ENCODE assay signal across 18 cellular contexts in genomic region chr19:38844093-38844686, GRCh38. TPM values are rescaled to one million over a fixed set of nuclear protein-coding genes. Genes with fewer than 3 reads are reported as not detected.
DNase-seq lines count a peak whose midpoint lies in the region; ATAC-seq, FAIRE-seq and TF ChIP-seq lines count a peak whose summit lies in the region.
"Had no signal": no experiment of that assay in that cellular context is flagged by ENCODE, and none has a peak within 500 bp of the region (broad histone marks: within the 10 kb centered on the region; RNA-seq: fewer than 3 reads in every experiment).

No MANE protein-coding gene starts in this region.

- H4K20me1 ChIP-seq in mammary epithelial cell (ENCODE audit: insufficient read depth, low read length) (peaks cover 5% of the 10 kb centered on the region), HepG2 (ENCODE audit: insufficient read depth, low read length) (peaks cover 64% of the 10 kb centered on the region)

- H3K4me1 ChIP-seq in breast epithelium (peaks cover 0 to 16% of the 10 kb centered on the region in 2 donors), mammary epithelial cell (ENCODE audit: insufficient read depth, low read length) (peaks cover 30% of the 10 kb centered on the region), HepG2 (ENCODE audit: insufficient read depth, low read length) (peaks cover 98% of the 10 kb centered on the region)

- POLR2A ChIA-PET in HepG2 (lab: Yijun Ruan, JAX): interaction anchor here (1.9 kb wide), 1 partner anchor 12 kb away, joined by 8 read pairs; the partner anchor contains the start of gene ECH1

- H3K9me3 ChIP-seq in breast epithelium: no peaks in the 10 kb centered on the region
- no peaks in the 10 kb centered on the region for H3K9me3 ChIP-seq in mammary epithelial cell (replicated peaks; ENCODE audit: insufficient read depth, low read length)
- no peaks in the 10 kb centered on the region for H3K9me3 ChIP-seq in HepG2 (ENCODE audit: low read length)
- H3K9me3 ChIP-seq: tibial nerve had no signal

- BruUV-seq in mammary epithelial cell (replicated peaks; lab: Mats Ljungman, UMichigan) (no TSS peak), HepG2 (replicated peaks; lab: Mats Ljungman, UMichigan) (TSS peak; percentile 0)

- no peak overlapping the region for H3K4me3 Mint-ChIP-seq in type B pancreatic cell

- peaks cover 11% of the 10 kb centered on the region for H3K4me1 Mint-ChIP-seq in type B pancreatic cell (ENCODE audit: unreplicated experiment)

- TF ChIP-seq POLR2A in breast epithelium (IDR thresholded peaks at IDR 0.05) (no peak), HepG2 (IDR thresholded peaks at IDR 0.05; ENCODE audit: insufficient read depth in 1 of 2, low read depth in 2 of 2, low read length in 2 of 2) (no peak)

- H3K4me3 ChIP-seq in breast epithelium (no peak overlapping the region), mammary epithelial cell (replicated peaks in 1 of 3; ENCODE audit: insufficient read depth in 1 of 3, low read depth in 2 of 3, low read length in 3 of 3) (no peak overlapping the region), HepG2 (replicated peaks in 1 of 3; ENCODE audit: insufficient read depth in 1 of 3, low read depth in 2 of 3, low read length in 3 of 3) (no peak overlapping the region)
- H3K4me3 ChIP-seq: tibial nerve had no signal

- H3K9ac ChIP-seq in mammary epithelial cell (ENCODE audit: insufficient read depth, low read length): no peak overlapping the region
- H3K9ac ChIP-seq in HepG2 (ENCODE audit: insufficient read depth, low read depth, low read length): no peak overlapping the region

- in situ Hi-C loops in mammary epithelial cell (cut with MboI; ENCODE audit: low sequenced_read_pairs in 2 of 2) (loop anchor here (10.0 to 25.0 kb wide), 2 partner anchors 107 to 199 kb away; partner anchors contain the start of genes ACTN4 (in 1 of the 2) and CAPN12 (in 1 of the 2)), HepG2 (cut with HindIII; ENCODE audit: extremely low pct_ligation_motif_present, low pct_unique_long_range_greater_than_20kb) (no loop called here)

- FAIRE-seq in HepG2 (lab: Jason Lieb, UNC): no peak
- FAIRE-seq: GM18507 had no signal

- H2AFZ ChIP-seq in mammary epithelial cell (ENCODE audit: low read depth, low read length) (no peak overlapping the region), HepG2 (ENCODE audit: low read length) (no peak overlapping the region)

- intact Hi-C loops in breast epithelium (cut with DNase I; ENCODE audit: low total_unique reads): no loop called here
- intact Hi-C loops in mammary epithelial cell (cut with micrococcal nuclease): no loop called here
- intact Hi-C loops in HepG2 (cut with micrococcal nuclease; ENCODE audit: unreplicated experiment): no loop called here

- no peaks in the 10 kb centered on the region for H3K9me3 Mint-ChIP-seq in type B pancreatic cell

- H3K27me3 ChIP-seq in breast epithelium (no peaks in the 10 kb centered on the region), mammary epithelial cell (ENCODE audit: insufficient read depth, low read length) (no peaks in the 10 kb centered on the region), HepG2 (ENCODE audit: control insufficient read depth in 1 of 2, insufficient read depth in 2 of 2, low read length in 2 of 2) (no peaks in the 10 kb centered on the region)
- H3K27me3 ChIP-seq: tibial nerve had no signal

- no peaks in the 10 kb centered on the region for H3K27me3 Mint-ChIP-seq in type B pancreatic cell

- ATAC-seq in HepG2 (no peak), HG02884 (IDR thresholded peaks at IDR 0.05; ENCODE audit: unreplicated experiment) (no peak)

- H3K36me3 ChIP-seq in breast epithelium (peaks cover 29% of the 10 kb centered on the region), mammary epithelial cell (ENCODE audit: insufficient read depth, low read length) (peaks cover 62% of the 10 kb centered on the region), HepG2 (replicated peaks in 1 of 2; ENCODE audit: control insufficient read depth in 1 of 2, insufficient read depth in 2 of 2, low read length in 2 of 2) (peaks cover 47 to 86% of the 10 kb centered on the region in 2 experiments)

- H3K4me2 ChIP-seq in mammary epithelial cell (ENCODE audit: insufficient read depth, low read depth, low read length): no peak overlapping the region
- H3K4me2 ChIP-seq in HepG2 (ENCODE audit: low read depth, low read length): no peak overlapping the region

- H3K79me2 ChIP-seq in mammary epithelial cell (ENCODE audit: insufficient read depth, low read length) (peaks cover 90% of the 10 kb centered on the region), HepG2 (ENCODE audit: insufficient read depth, low read length) (peaks cover 68% of the 10 kb centered on the region)

- H3K36me3 Mint-ChIP-seq in type B pancreatic cell: peaks cover 65% of the 10 kb centered on the region

- TF ChIP-seq EP300 in HepG2 (IDR thresholded peaks at IDR 0.05; ENCODE audit: low read depth in 2 of 2, low read length in 2 of 2) (no peak), HepG2 (CRISPR knock-in tag; IDR thresholded peaks at IDR 0.05; ENCODE audit: borderline replicate concordance) (no peak)

- TF ChIP-seq CTCF in breast epithelium (IDR thresholded peaks at IDR 0.05) (no peak), mammary epithelial cell (conservative IDR thresholded peaks at IDR 0.05 in 1 of 2, IDR thresholded peaks at IDR 0.05 in 1 of 2; ENCODE audit: extremely low read depth in 1 of 2, insufficient read depth in 1 of 2, low read depth in 1 of 2, low read length in 2 of 2) (no peak), VCaP (conservative IDR thresholded peaks at IDR 0.05) (no peak), HepG2 (CRISPR knock-in tag; IDR thresholded peaks at IDR 0.05) (no peak), type B pancreatic cell (conservative IDR thresholded peaks at IDR 0.05) (no peak)

- DNase-seq in breast epithelium (ENCODE audit: low spot score in 2 of 2): no peak
- DNase-seq in mammary epithelial cell: no peak
- no peak for DNase-seq in HepG2 (ENCODE audit: low spot score)
- DNase-seq in type B pancreatic cell (ENCODE audit: extremely low spot score, unreplicated experiment): no peak
- no peak for DNase-seq in NCI-H69 (lab: John Stamatoyannopoulos, UW)
- DNase-seq in GM19240 (ENCODE audit: insufficient read length, low spot score): no peak
- DNase-seq: activated CD8-positive, alpha-beta memory T cell treated with anti-CD3 and anti-CD28 coated beads, Interleukin-2, amount 50 U/mL, for 4 hours; AML-193; HCEC 1CT; NCI-H187; NCI-H774; T1000 had no signal

- H3K27ac ChIP-seq in breast epithelium (peak overlapping the region; percentile 21 to 36), mammary epithelial cell (ENCODE audit: insufficient read depth, low read depth, low read length) (no peak overlapping the region), VCaP (peak overlapping the region; percentile 100), HepG2 (ENCODE audit: extremely low read length, insufficient read depth, low read length) (no peak overlapping the region)

- CTCF ChIA-PET in mammary epithelial cell (lab: Charles Lee; ENCODE audit: low non-redundant PET): no interaction called here
- CTCF ChIA-PET in HepG2 (lab: Yijun Ruan, JAX; ENCODE audit: low intra/inter-chr PET ratio, low total read pairs): no interaction called here

- no peak for TF ChIP-seq RAD21 in HepG2 (CRISPR knock-in tag; IDR thresholded peaks at IDR 0.05)

- dilution Hi-C loops in mammary epithelial cell (cut with HindIII; ENCODE audit: low sequenced_read_pairs): no loop called here

- WGBS in mammary epithelial cell (ENCODE audit: low coverage, missing lambda C conversion rate): 91% methylated on average over 9 of the region's 11 CpGs
- 95% methylated on average over 11 of the region's 11 CpGs for WGBS in HepG2 (ENCODE audit: low lambda C conversion rate)

- H3K27ac Mint-ChIP-seq in type B pancreatic cell: peak overlapping the region; percentile 55

RNA-seq across cellular contexts. Expression of gene HNRNPL, which starts 5.6 kb away (rescaled TPM):
- total RNA-seq in breast epithelium (100 to 1,000 TPM; 164 to 193 (median 168) TPM), mammary epithelial cell (100 to 1,000 TPM; 200 to 391 TPM), HepG2 (2016; rRNA removed; fragmentation: Illumina TruSeq; extraction: Trizol) (270 and 278 TPM in 2 replicates), type B pancreatic cell (ENCODE audit: low replicate concordance) (338 and 451 TPM in 2 replicates)
- polyA plus RNA-seq in mammary epithelial cell (242 TPM), HepG2 (2011; rRNA removed) (148 and 156 TPM in 2 replicates)
- 784 TPM for polyA minus RNA-seq in mammary epithelial cell
- total RNA-seq in HepG2 (2016; cell fraction: cytosol; rRNA removed; fragmentation: Illumina TruSeq; extraction: Trizol; ENCODE audit: low read depth): 44.9 and 50.3 TPM in 2 replicates
- 247 and 303 TPM in 2 replicates for total RNA-seq in HepG2 (2016; cell fraction: insoluble cytoplasmic fraction; rRNA removed; fragmentation: Illumina TruSeq; extraction: Trizol)
- 97.2 and 106 TPM in 2 replicates for total RNA-seq in HepG2 (2016; cell fraction: membrane; rRNA removed; fragmentation: Illumina TruSeq; extraction: Trizol)
- total RNA-seq in HepG2 (2016; cell fraction: nucleus; rRNA removed; fragmentation: Illumina TruSeq; extraction: Trizol): 191 and 201 TPM in 2 replicates
- 89.9 and 92.3 TPM in 2 replicates for polyA plus RNA-seq in HepG2 (2011; cell fraction: cytosol; rRNA removed)
- 184 and 197 TPM in 2 replicates for polyA plus RNA-seq in HepG2 (2011; cell fraction: nucleus; rRNA removed)
- 166 and 314 TPM in 2 replicates for polyA plus RNA-seq in HepG2 (2012)
- polyA plus RNA-seq in HepG2 (2016; cell fraction: cytosol; fragmentation: Illumina TruSeq; extraction: Trizol; ENCODE audit: low read depth): 36.1 and 37.5 TPM in 2 replicates
- 257 and 357 TPM in 2 replicates for polyA plus RNA-seq in HepG2 (2016; cell fraction: insoluble cytoplasmic fraction; fragmentation: Illumina TruSeq; extraction: Trizol; ENCODE audit: low read depth)
- 76.7 and 82.5 TPM in 2 replicates for polyA plus RNA-seq in HepG2 (2016; cell fraction: membrane; fragmentation: Illumina TruSeq; extraction: Trizol; ENCODE audit: low read depth)
- polyA plus RNA-seq in HepG2 (2016; cell fraction: nucleus; fragmentation: Illumina TruSeq; extraction: Trizol; ENCODE audit: insufficient read depth, low read depth): 372 and 405 TPM in 2 replicates
- 218 and 315 TPM in 2 replicates for polyA minus RNA-seq in HepG2 (2011; rRNA and poly(A)+ RNA removed; ENCODE audit: low replicate concordance)
- 121 and 131 TPM in 2 replicates for polyA minus RNA-seq in HepG2 (2011; cell fraction: cytosol; rRNA and poly(A)+ RNA removed)
- 131 and 151 TPM in 2 replicates for polyA minus RNA-seq in HepG2 (2011; cell fraction: nucleus; rRNA and poly(A)+ RNA removed)

RNA-seq across cellular contexts. Expression of gene ECH1, which starts 12.6 kb away (rescaled TPM):
- total RNA-seq in breast epithelium (100 to 1,000 TPM in 1 of 3 donors, 10 to 100 TPM in 2; 85.8 to 113 (median 93.8) TPM), mammary epithelial cell (10 to 100 TPM; 66.0 to 75.9 TPM), HepG2 (2016; rRNA removed; fragmentation: Illumina TruSeq; extraction: Trizol) (45.4 and 54.8 TPM in 2 replicates), type B pancreatic cell (ENCODE audit: low replicate concordance) (134 and 142 TPM in 2 replicates)
- polyA plus RNA-seq in mammary epithelial cell (74.5 TPM), HepG2 (2011; rRNA removed) (198 and 277 TPM in 2 replicates)
- 85.9 TPM for polyA minus RNA-seq in mammary epithelial cell
- total RNA-seq in HepG2 (2016; cell fraction: cytosol; rRNA removed; fragmentation: Illumina TruSeq; extraction: Trizol; ENCODE audit: low read depth): 17.9 and 23.1 TPM in 2 replicates
- 41.2 and 57.4 TPM in 2 replicates for total RNA-seq in HepG2 (2016; cell fraction: insoluble cytoplasmic fraction; rRNA removed; fragmentation: Illumina TruSeq; extraction: Trizol)
- total RNA-seq in HepG2 (2016; cell fraction: membrane; rRNA removed; fragmentation: Illumina TruSeq; extraction: Trizol): 15.1 and 19.6 TPM in 2 replicates
- 31.4 and 37.2 TPM in 2 replicates for total RNA-seq in HepG2 (2016; cell fraction: nucleus; rRNA removed; fragmentation: Illumina TruSeq; extraction: Trizol)
- polyA plus RNA-seq in HepG2 (2011; cell fraction: cytosol; rRNA removed): 180 and 200 TPM in 2 replicates
- polyA plus RNA-seq in HepG2 (2011; cell fraction: nucleus; rRNA removed): 123 and 139 TPM in 2 replicates
- 231 and 273 TPM in 2 replicates for polyA plus RNA-seq in HepG2 (2012)
- polyA plus RNA-seq in HepG2 (2016; cell fraction: cytosol; fragmentation: Illumina TruSeq; extraction: Trizol; ENCODE audit: low read depth): 49.8 and 49.9 TPM in 2 replicates
- 244 and 262 TPM in 2 replicates for polyA plus RNA-seq in HepG2 (2016; cell fraction: insoluble cytoplasmic fraction; fragmentation: Illumina TruSeq; extraction: Trizol; ENCODE audit: low read depth)
- polyA plus RNA-seq in HepG2 (2016; cell fraction: membrane; fragmentation: Illumina TruSeq; extraction: Trizol; ENCODE audit: low read depth): 43.5 and 46.5 TPM in 2 replicates
- polyA plus RNA-seq in HepG2 (2016; cell fraction: nucleus; fragmentation: Illumina TruSeq; extraction: Trizol; ENCODE audit: insufficient read depth, low read depth): 142 and 151 TPM in 2 replicates
- 119 and 143 TPM in 2 replicates for polyA minus RNA-seq in HepG2 (2011; rRNA and poly(A)+ RNA removed; ENCODE audit: low replicate concordance)
- polyA minus RNA-seq in HepG2 (2011; cell fraction: cytosol; rRNA and poly(A)+ RNA removed): 74.8 and 77.1 TPM in 2 replicates
- polyA minus RNA-seq in HepG2 (2011; cell fraction: nucleus; rRNA and poly(A)+ RNA removed): 30.3 and 39.7 TPM in 2 replicates

RNA-seq across cellular contexts. Expression of gene LGALS4, which starts 31.4 kb away (rescaled TPM):
- 10 to 100 TPM in 1 of 3 donors, under 1 TPM in 2; 0.80 to 16.4 (median 0.88) TPM for total RNA-seq in breast epithelium
- under 1 TPM in 1 of 2 donors, not detected in 1; 0.47 TPM for total RNA-seq in mammary epithelial cell
- 0.20 TPM for polyA plus RNA-seq in mammary epithelial cell
- polyA minus RNA-seq in mammary epithelial cell: not detected
- total RNA-seq in HepG2 (2016; rRNA removed; fragmentation: Illumina TruSeq; extraction: Trizol): 0.24 and 0.32 TPM in 2 replicates
- total RNA-seq in HepG2 (2016; cell fraction: cytosol; rRNA removed; fragmentation: Illumina TruSeq; extraction: Trizol; ENCODE audit: low read depth): not detected in 2 replicates
- 0.39 TPM in 1 of 2 replicates, not detected in the other for total RNA-seq in HepG2 (2016; cell fraction: insoluble cytoplasmic fraction; rRNA removed; fragmentation: Illumina TruSeq; extraction: Trizol)
- 0.31 TPM in 1 of 2 replicates, not detected in the other for total RNA-seq in HepG2 (2016; cell fraction: membrane; rRNA removed; fragmentation: Illumina TruSeq; extraction: Trizol)
- 0.28 and 0.41 TPM in 2 replicates for total RNA-seq in HepG2 (2016; cell fraction: nucleus; rRNA removed; fragmentation: Illumina TruSeq; extraction: Trizol)
- polyA plus RNA-seq in HepG2 (2011; rRNA removed): 0.48 and 0.71 TPM in 2 replicates
- 0.26 and 0.30 TPM in 2 replicates for polyA plus RNA-seq in HepG2 (2011; cell fraction: cytosol; rRNA removed)
- polyA plus RNA-seq in HepG2 (2011; cell fraction: nucleus; rRNA removed): 2.4 and 2.9 TPM in 2 replicates
- 0.59 and 0.87 TPM in 2 replicates for polyA plus RNA-seq in HepG2 (2012)
- 0.17 TPM in 1 of 2 replicates, not detected in the other for polyA plus RNA-seq in HepG2 (2016; cell fraction: cytosol; fragmentation: Illumina TruSeq; extraction: Trizol; ENCODE audit: low read depth)
- polyA plus RNA-seq in HepG2 (2016; cell fraction: insoluble cytoplasmic fraction; fragmentation: Illumina TruSeq; extraction: Trizol; ENCODE audit: low read depth): not detected in 2 replicates
- polyA plus RNA-seq in HepG2 (2016; cell fraction: membrane; fragmentation: Illumina TruSeq; extraction: Trizol; ENCODE audit: low read depth): 0.26 TPM in 1 of 2 replicates, not detected in the other
- polyA plus RNA-seq in HepG2 (2016; cell fraction: nucleus; fragmentation: Illumina TruSeq; extraction: Trizol; ENCODE audit: insufficient read depth, low read depth): 2.4 TPM in 1 of 2 replicates, not detected in the other
- polyA minus RNA-seq in HepG2 (2011; rRNA and poly(A)+ RNA removed; ENCODE audit: low replicate concordance): 0.42 and 0.68 TPM in 2 replicates
- not detected in 2 replicates for polyA minus RNA-seq in HepG2 (2011; cell fraction: cytosol; rRNA and poly(A)+ RNA removed)
- 0.90 and 3.0 TPM in 2 replicates for polyA minus RNA-seq in HepG2 (2011; cell fraction: nucleus; rRNA and poly(A)+ RNA removed)
- total RNA-seq in type B pancreatic cell (ENCODE audit: low replicate concordance): 33.4 and 104 TPM in 2 replicates
- total RNA-seq: G401, LHCN-M2 had no signal

RNA-seq across cellular contexts. Expression of gene RINL, which starts 33.9 kb away (rescaled TPM):
- total RNA-seq in breast epithelium: 10 to 100 TPM in 2 of 3 donors, 1 to 10 TPM in 1; 4.5 to 13.0 (median 12.8) TPM
- 1 to 10 TPM; 5.7 to 9.2 TPM for total RNA-seq in mammary epithelial cell
- 2.4 TPM for polyA plus RNA-seq in mammary epithelial cell
- polyA minus RNA-seq in mammary epithelial cell: 1.3 TPM
- total RNA-seq in HepG2 (2016; rRNA removed; fragmentation: Illumina TruSeq; extraction: Trizol): 10.3 and 11.4 TPM in 2 replicates
- 4.4 and 4.8 TPM in 2 replicates for total RNA-seq in HepG2 (2016; cell fraction: cytosol; rRNA removed; fragmentation: Illumina TruSeq; extraction: Trizol; ENCODE audit: low read depth)
- 11.9 and 12.4 TPM in 2 replicates for total RNA-seq in HepG2 (2016; cell fraction: insoluble cytoplasmic fraction; rRNA removed; fragmentation: Illumina TruSeq; extraction: Trizol)
- total RNA-seq in HepG2 (2016; cell fraction: membrane; rRNA removed; fragmentation: Illumina TruSeq; extraction: Trizol): 8.3 and 11.2 TPM in 2 replicates
- 5.0 and 8.7 TPM in 2 replicates for total RNA-seq in HepG2 (2016; cell fraction: nucleus; rRNA removed; fragmentation: Illumina TruSeq; extraction: Trizol)
- polyA plus RNA-seq in HepG2 (2011; rRNA removed): 18.0 and 18.5 TPM in 2 replicates
- polyA plus RNA-seq in HepG2 (2011; cell fraction: cytosol; rRNA removed): 13.8 and 14.5 TPM in 2 replicates
- polyA plus RNA-seq in HepG2 (2011; cell fraction: nucleus; rRNA removed): 23.0 and 23.9 TPM in 2 replicates
- 8.6 and 10.2 TPM in 2 replicates for polyA plus RNA-seq in HepG2 (2012)
- polyA plus RNA-seq in HepG2 (2016; cell fraction: cytosol; fragmentation: Illumina TruSeq; extraction: Trizol; ENCODE audit: low read depth): 2.4 and 2.6 TPM in 2 replicates
- polyA plus RNA-seq in HepG2 (2016; cell fraction: insoluble cytoplasmic fraction; fragmentation: Illumina TruSeq; extraction: Trizol; ENCODE audit: low read depth): 9.1 and 12.2 TPM in 2 replicates
- polyA plus RNA-seq in HepG2 (2016; cell fraction: membrane; fragmentation: Illumina TruSeq; extraction: Trizol; ENCODE audit: low read depth): 5.3 and 6.5 TPM in 2 replicates
- 12.7 and 15.7 TPM in 2 replicates for polyA plus RNA-seq in HepG2 (2016; cell fraction: nucleus; fragmentation: Illumina TruSeq; extraction: Trizol; ENCODE audit: insufficient read depth, low read depth)
- 3.7 and 14.6 TPM in 2 replicates for polyA minus RNA-seq in HepG2 (2011; rRNA and poly(A)+ RNA removed; ENCODE audit: low replicate concordance)
- 5.7 and 7.2 TPM in 2 replicates for polyA minus RNA-seq in HepG2 (2011; cell fraction: cytosol; rRNA and poly(A)+ RNA removed)
- polyA minus RNA-seq in HepG2 (2011; cell fraction: nucleus; rRNA and poly(A)+ RNA removed): 9.9 and 10.7 TPM in 2 replicates
- total RNA-seq in type B pancreatic cell (ENCODE audit: low replicate concordance): 1.7 and 3.4 TPM in 2 replicates

RNA-seq across cellular contexts. Expression of gene LGALS7B, which starts 55.2 kb away (rescaled TPM):
- total RNA-seq in breast epithelium: 10 to 100 TPM in 1 of 3 donors, 1 to 10 TPM in 1, not detected in 1; 5.9 to 23.6 TPM
- 100 to 1,000 TPM in 1 of 2 donors, under 1 TPM in 1; 0.73 to 210 TPM for total RNA-seq in mammary epithelial cell
- 688 TPM for polyA plus RNA-seq in mammary epithelial cell
- polyA minus RNA-seq in mammary epithelial cell: 2.2 TPM
- 0.73 and 1.7 TPM in 2 replicates for total RNA-seq in HepG2 (2016; rRNA removed; fragmentation: Illumina TruSeq; extraction: Trizol)
- total RNA-seq in HepG2 (2016; cell fraction: cytosol; rRNA removed; fragmentation: Illumina TruSeq; extraction: Trizol; ENCODE audit: low read depth): not detected in 2 replicates
- 0.80 and 2.9 TPM in 2 replicates for total RNA-seq in HepG2 (2016; cell fraction: insoluble cytoplasmic fraction; rRNA removed; fragmentation: Illumina TruSeq; extraction: Trizol)
- total RNA-seq in HepG2 (2016; cell fraction: membrane; rRNA removed; fragmentation: Illumina TruSeq; extraction: Trizol): 0.77 TPM in 1 of 2 replicates, not detected in the other
- total RNA-seq in HepG2 (2016; cell fraction: nucleus; rRNA removed; fragmentation: Illumina TruSeq; extraction: Trizol): not detected in 2 replicates
- polyA plus RNA-seq in HepG2 (2011; rRNA removed): 2.1 and 4.0 TPM in 2 replicates
- 4.6 and 7.7 TPM in 2 replicates for polyA plus RNA-seq in HepG2 (2011; cell fraction: cytosol; rRNA removed)
- 2.3 and 3.2 TPM in 2 replicates for polyA plus RNA-seq in HepG2 (2011; cell fraction: nucleus; rRNA removed)
- polyA plus RNA-seq in HepG2 (2012): 1.6 and 3.8 TPM in 2 replicates
- 0.27 and 0.35 TPM in 2 replicates for polyA plus RNA-seq in HepG2 (2016; cell fraction: cytosol; fragmentation: Illumina TruSeq; extraction: Trizol; ENCODE audit: low read depth)
- 1.1 and 1.9 TPM in 2 replicates for polyA plus RNA-seq in HepG2 (2016; cell fraction: insoluble cytoplasmic fraction; fragmentation: Illumina TruSeq; extraction: Trizol; ENCODE audit: low read depth)
- polyA plus RNA-seq in HepG2 (2016; cell fraction: membrane; fragmentation: Illumina TruSeq; extraction: Trizol; ENCODE audit: low read depth): 0.50 TPM in 1 of 2 replicates, not detected in the other
- 2.2 TPM in 1 of 2 replicates, not detected in the other for polyA plus RNA-seq in HepG2 (2016; cell fraction: nucleus; fragmentation: Illumina TruSeq; extraction: Trizol; ENCODE audit: insufficient read depth, low read depth)
- polyA minus RNA-seq in HepG2 (2011; rRNA and poly(A)+ RNA removed; ENCODE audit: low replicate concordance): 0.37 TPM in 1 of 2 replicates, not detected in the other
- polyA minus RNA-seq in HepG2 (2011; cell fraction: cytosol; rRNA and poly(A)+ RNA removed): 2.1 TPM in 1 of 2 replicates, not detected in the other
- not detected in 2 replicates for polyA minus RNA-seq in HepG2 (2011; cell fraction: nucleus; rRNA and poly(A)+ RNA removed)
- total RNA-seq in type B pancreatic cell (ENCODE audit: low replicate concordance): not detected in 2 replicates
- total RNA-seq: G401, LHCN-M2, tibial nerve had no signal

Comparison
In these comparisons a context has a peak if more than half of its experiments do, and no peak if none do; other contexts are left out.
1. H3K27ac ChIP-seq: peak in breast epithelium (2 of 2) and VCaP (single experiment); none in mammary epithelial cell (single experiment) and HepG2 (single experiment).